Comparison of ENCODE assay signal across 2 cellular contexts in the genomic region with DNA sequence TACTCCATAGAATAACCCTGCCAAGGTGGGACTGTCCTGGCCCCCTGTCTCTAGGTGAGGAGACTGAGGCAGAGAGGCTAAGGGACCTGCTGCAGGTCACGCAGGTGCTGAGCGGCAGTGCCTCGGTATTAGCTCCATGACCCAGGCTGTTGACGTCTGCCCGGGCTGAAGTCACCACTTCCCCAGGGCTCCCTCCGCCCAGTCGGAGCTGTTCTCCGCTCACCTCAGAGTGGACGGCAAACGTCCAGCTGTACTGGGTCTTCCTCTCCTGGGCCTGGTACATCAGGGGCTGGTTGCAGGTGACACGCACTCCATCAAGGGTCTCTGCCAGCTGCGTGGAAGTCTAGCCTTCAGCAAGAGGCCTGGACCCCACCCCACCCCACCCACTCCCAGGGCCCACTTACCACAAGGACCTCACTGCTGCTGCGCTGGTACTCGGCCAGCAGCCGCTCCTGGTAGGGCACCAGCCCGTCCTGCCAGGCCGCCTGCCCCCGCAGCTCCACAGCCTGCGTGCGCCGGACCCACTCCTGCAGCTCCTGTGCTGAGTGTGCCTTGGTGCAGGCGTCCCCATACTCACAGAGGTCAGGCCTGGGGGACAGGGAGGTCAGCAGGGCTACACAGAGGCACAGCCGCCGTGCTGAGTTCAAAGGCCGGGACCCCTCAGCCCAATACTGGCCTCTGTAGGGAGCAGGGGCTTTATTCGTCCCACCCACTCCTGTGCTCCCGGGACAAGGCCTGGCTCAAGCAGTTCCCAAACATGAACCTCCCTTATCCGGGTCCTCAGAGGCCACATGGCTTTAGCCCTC.
TF ChIP-seq lines count a peak whose summit lies in the region.

No MANE protein-coding gene starts in this region.

TF ChIP-seq in IMR-90, 13 proteins besides CTCF, POLR2A, EP300 and RAD21:
- TF ChIP-seq SMC3 (IDR thresholded peaks at IDR 0.05; ENCODE audit: low read depth, low read length) = no peak
- TF ChIP-seq CEBPB (IDR thresholded peaks at IDR 0.05; ENCODE audit: low read depth, low read length) = no peak
- no peak for TF ChIP-seq MAFK (IDR thresholded peaks at IDR 0.05; ENCODE audit: low read depth, low read length)
- no peak for TF ChIP-seq RCOR1 (IDR thresholded peaks at IDR 0.05; ENCODE audit: insufficient replicate concordance, low read length)
- TF ChIP-seq, protein P1, sequence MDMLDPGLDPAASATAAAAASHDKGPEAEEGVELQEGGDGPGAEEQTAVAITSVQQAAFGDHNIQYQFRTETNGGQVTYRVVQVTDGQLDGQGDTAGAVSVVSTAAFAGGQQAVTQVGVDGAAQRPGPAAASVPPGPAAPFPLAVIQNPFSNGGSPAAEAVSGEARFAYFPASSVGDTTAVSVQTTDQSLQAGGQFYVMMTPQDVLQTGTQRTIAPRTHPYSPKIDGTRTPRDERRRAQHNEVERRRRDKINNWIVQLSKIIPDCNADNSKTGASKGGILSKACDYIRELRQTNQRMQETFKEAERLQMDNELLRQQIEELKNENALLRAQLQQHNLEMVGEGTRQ (IDR thresholded peaks at IDR 0.05; ENCODE audit: low read depth, low read length) = no peak
- TF ChIP-seq CHD1 (IDR thresholded peaks at IDR 0.05; ENCODE audit: low read depth, low read length) = no peak
- TF ChIP-seq BHLHE40 (IDR thresholded peaks at IDR 0.05; ENCODE audit: low read depth, low read length) = no peak
- TF ChIP-seq MXI1 (IDR thresholded peaks at IDR 0.05; ENCODE audit: borderline replicate concordance, low read depth, low read length) = no peak
- TF ChIP-seq FOS (IDR thresholded peaks at IDR 0.05; ENCODE audit: low read depth, low read length) = no peak
- TF ChIP-seq RFX5 (IDR thresholded peaks at IDR 0.05; ENCODE audit: low read depth, low read length) = no peak
- no peak for TF ChIP-seq MAZ (IDR thresholded peaks at IDR 0.05; ENCODE audit: borderline replicate concordance, low read depth, low read length)
- no peak for TF ChIP-seq NFE2L2 (IDR thresholded peaks at IDR 0.05; ENCODE audit: low read depth, low read length)
- TF ChIP-seq, protein P2, sequence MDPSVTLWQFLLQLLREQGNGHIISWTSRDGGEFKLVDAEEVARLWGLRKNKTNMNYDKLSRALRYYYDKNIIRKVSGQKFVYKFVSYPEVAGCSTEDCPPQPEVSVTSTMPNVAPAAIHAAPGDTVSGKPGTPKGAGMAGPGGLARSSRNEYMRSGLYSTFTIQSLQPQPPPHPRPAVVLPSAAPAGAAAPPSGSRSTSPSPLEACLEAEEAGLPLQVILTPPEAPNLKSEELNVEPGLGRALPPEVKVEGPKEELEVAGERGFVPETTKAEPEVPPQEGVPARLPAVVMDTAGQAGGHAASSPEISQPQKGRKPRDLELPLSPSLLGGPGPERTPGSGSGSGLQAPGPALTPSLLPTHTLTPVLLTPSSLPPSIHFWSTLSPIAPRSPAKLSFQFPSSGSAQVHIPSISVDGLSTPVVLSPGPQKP (IDR thresholded peaks at IDR 0.05; ENCODE audit: borderline replicate concordance, low read depth, low read length) = no peak

TF ChIP-seq in GM12878, 131 proteins besides CTCF, POLR2A, EP300 and RAD21:
- TF ChIP-seq NR2C2 (IDR thresholded peaks at IDR 0.05; ENCODE audit: borderline replicate concordance, control insufficient read depth, insufficient read length, low read depth) = no peak
- TF ChIP-seq, protein P3, sequence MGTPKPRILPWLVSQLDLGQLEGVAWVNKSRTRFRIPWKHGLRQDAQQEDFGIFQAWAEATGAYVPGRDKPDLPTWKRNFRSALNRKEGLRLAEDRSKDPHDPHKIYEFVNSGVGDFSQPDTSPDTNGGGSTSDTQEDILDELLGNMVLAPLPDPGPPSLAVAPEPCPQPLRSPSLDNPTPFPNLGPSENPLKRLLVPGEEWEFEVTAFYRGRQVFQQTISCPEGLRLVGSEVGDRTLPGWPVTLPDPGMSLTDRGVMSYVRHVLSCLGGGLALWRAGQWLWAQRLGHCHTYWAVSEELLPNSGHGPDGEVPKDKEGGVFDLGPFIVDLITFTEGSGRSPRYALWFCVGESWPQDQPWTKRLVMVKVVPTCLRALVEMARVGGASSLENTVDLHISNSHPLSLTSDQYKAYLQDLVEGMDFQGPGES (IDR thresholded peaks at IDR 0.05) = no peak
- TF ChIP-seq CHD4 (IDR thresholded peaks at IDR 0.05) = no peak
- no peak for TF ChIP-seq KLF5 (IDR thresholded peaks at IDR 0.05; ENCODE audit: partially characterized antibody)
- TF ChIP-seq NFXL1 (IDR thresholded peaks at IDR 0.05; ENCODE audit: borderline replicate concordance) = no peak
- no peak for TF ChIP-seq ETV6 (conservative IDR thresholded peaks at IDR 0.05 in 1 of 2, IDR thresholded peaks at IDR 0.05 in 1 of 2; ENCODE audit: borderline replicate concordance in 1 of 2, low read depth in 1 of 2)
- no peak for TF ChIP-seq CBX5 (IDR thresholded peaks at IDR 0.05; ENCODE audit: low read depth)
